9 cellular contexts compared by ENCODE assay signal in genomic region chr1:26432793-26433192, GRCh38. TPM values are rescaled to one million over a fixed set of nuclear protein-coding genes. Genes with fewer than 3 reads are reported as not detected.
A peak's percentile ranks its signal among the peaks of the same experiment; 100 is the strongest.
DNase-seq lines count a peak whose midpoint lies in the region; ATAC-seq and TF ChIP-seq lines count a peak whose summit lies in the region.
"Had no signal": no experiment of that assay in that cellular context is flagged by ENCODE, and none has a peak within 500 bp of the region (broad histone marks: within the 10 kb centered on the region; RNA-seq: fewer than 3 reads in every experiment).

No MANE protein-coding gene starts in this region.

- TF ChIP-seq CTCF in GM12865 (IDR thresholded peaks at IDR 0.05; ENCODE audit: insufficient read depth, low read depth, low read length, missing control alignments), result no peak
- TF ChIP-seq CTCF in VCaP (conservative IDR thresholded peaks at IDR 0.05), result no peak
- TF ChIP-seq CTCF in foreskin fibroblast (IDR thresholded peaks at IDR 0.05; ENCODE audit: low read depth, low read length), result no peak
- no peak for TF ChIP-seq CTCF in gastrocnemius medialis (IDR thresholded peaks at IDR 0.05 in 4 of 5, conservative IDR thresholded peaks at IDR 0.05 in 1 of 5)

- no peaks in the 10 kb centered on the region for H3K27me3 ChIP-seq in gastrocnemius medialis

- H3K4me1 ChIP-seq in gastrocnemius medialis, result peaks cover 13 to 16% of the 10 kb centered on the region in 2 donors

- H3K9me3 ChIP-seq in gastrocnemius medialis, result no peaks in the 10 kb centered on the region

- in situ Hi-C loops in gastrocnemius medialis (cut with MboI; ENCODE audit: low sequenced_read_pairs in 4 of 4), result no loop called here

- intact Hi-C loops in gastrocnemius medialis (cut with DNase I; ENCODE audit: low total_unique reads), result loop anchor here (1.0 kb wide), 1 partner anchor 41 kb away; no protein-coding TSS in a partner anchor

- H3K27ac ChIP-seq in VCaP (peak overlapping the region; percentile 73), gastrocnemius medialis (peak overlapping the region; percentile 82 to 89 (median 87))

- DNase-seq in GM12865 (ENCODE audit: low read depth) (no peak), foreskin fibroblast (no peak), gastrocnemius medialis (no peak), A172 (ENCODE audit: low spot score) (no peak), amygdala (lab: John Stamatoyannopoulos, UW) (no peak)

- H3K4me3 ChIP-seq in GM12865 (ENCODE audit: low read depth, low read length) (peak overlapping the region; percentile 85), foreskin fibroblast (ENCODE audit: low read depth in 1 of 2, low read length in 2 of 2) (peak overlapping the region; percentile 87 to 89), gastrocnemius medialis (peak overlapping the region; percentile 67 to 79 (median 74))

- TF ChIP-seq POLR2A in gastrocnemius medialis (IDR thresholded peaks at IDR 0.05), result no peak

- H3K36me3 ChIP-seq in gastrocnemius medialis, result peaks cover 0 to 36% of the 10 kb centered on the region in 2 donors

- ATAC-seq in gastrocnemius medialis (no peak), HG03378 (IDR thresholded peaks at IDR 0.05; ENCODE audit: unreplicated experiment) (no peak), GM21723 (IDR thresholded peaks at IDR 0.05; ENCODE audit: unreplicated experiment) (no peak)

RNA-seq across cellular contexts. Expression of gene DHDDS, which starts 0.7 kb away (rescaled TPM):
- total RNA-seq in gastrocnemius medialis, result 10 to 100 TPM; 12.1 to 30.7 (median 22.3) TPM
- 36.1 and 61.3 TPM in 2 replicates for total RNA-seq in A172 (2014; rRNA removed; shearing (Covaris generic))

RNA-seq across cellular contexts. Expression of gene LIN28A, which starts 22.2 kb away (rescaled TPM):
- not detected for total RNA-seq in gastrocnemius medialis
- total RNA-seq in A172 (2014; rRNA removed; shearing (Covaris generic)), result not detected in 2 replicates
- total RNA-seq: T-helper 2 cell treated with Interferon-gamma antibody and Interleukin-4, amounts not matched to agents 100 ng/mL and 5 ng/mL, for 36 hours had no signal

RNA-seq across cellular contexts. Expression of gene HMGN2, which starts 39.4 kb away (rescaled TPM):
- total RNA-seq in gastrocnemius medialis, result 100 to 1,000 TPM in 1 of 4 donors, 10 to 100 TPM in 3; 68.2 to 136 (median 88.4) TPM
- total RNA-seq in A172 (2014; rRNA removed; shearing (Covaris generic)), result 470 and 477 TPM in 2 replicates
